Comparison of ENCODE assay signal across 1 cellular context in the genomic region with DNA sequence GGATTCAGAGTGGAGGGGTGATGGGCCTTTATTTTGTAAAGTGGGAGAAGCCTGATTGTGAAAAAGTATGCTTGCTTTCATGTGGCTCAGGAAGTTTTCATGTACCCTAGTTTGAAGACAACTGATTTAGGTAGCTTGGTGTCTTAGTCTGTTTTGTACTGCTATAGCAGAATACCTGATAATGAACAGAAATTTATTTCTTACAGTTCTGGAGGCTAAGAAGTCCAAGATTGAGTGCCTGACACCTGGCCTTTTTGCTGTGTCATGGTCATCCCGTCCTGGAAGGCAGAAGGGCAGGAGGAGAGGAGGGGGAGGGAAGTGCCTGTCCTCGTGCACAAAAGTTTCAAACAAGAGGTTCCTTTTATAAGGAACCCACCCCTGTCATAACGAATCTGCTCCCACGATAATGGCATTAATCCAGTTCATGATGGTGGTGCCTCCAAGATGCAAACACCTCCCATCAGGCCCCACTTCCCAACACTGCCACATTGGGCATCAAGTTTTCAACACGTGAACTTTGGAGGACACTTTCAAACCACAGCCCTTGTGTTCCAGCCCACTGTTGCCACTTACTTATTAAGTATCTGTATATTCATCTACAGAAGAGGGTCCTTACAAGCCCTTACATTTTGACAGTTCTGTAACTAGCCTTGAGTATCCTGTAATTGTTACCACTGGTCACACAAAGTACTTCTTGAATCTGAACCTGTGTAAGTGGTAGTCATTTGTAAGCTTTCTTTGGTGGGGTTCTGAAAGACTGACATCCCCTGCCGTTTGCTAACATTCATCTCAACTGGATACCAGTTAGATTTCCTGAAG.
A peak's percentile ranks its signal among the peaks of the same experiment; 100 is the strongest.
TF ChIP-seq lines count a peak whose summit lies in the region.

No MANE protein-coding gene starts in this region.

TF ChIP-seq in K562, 482 proteins besides CTCF, POLR2A, EP300 and RAD21 (continued from another document and continues in another):
- TF ChIP-seq, protein P1, sequence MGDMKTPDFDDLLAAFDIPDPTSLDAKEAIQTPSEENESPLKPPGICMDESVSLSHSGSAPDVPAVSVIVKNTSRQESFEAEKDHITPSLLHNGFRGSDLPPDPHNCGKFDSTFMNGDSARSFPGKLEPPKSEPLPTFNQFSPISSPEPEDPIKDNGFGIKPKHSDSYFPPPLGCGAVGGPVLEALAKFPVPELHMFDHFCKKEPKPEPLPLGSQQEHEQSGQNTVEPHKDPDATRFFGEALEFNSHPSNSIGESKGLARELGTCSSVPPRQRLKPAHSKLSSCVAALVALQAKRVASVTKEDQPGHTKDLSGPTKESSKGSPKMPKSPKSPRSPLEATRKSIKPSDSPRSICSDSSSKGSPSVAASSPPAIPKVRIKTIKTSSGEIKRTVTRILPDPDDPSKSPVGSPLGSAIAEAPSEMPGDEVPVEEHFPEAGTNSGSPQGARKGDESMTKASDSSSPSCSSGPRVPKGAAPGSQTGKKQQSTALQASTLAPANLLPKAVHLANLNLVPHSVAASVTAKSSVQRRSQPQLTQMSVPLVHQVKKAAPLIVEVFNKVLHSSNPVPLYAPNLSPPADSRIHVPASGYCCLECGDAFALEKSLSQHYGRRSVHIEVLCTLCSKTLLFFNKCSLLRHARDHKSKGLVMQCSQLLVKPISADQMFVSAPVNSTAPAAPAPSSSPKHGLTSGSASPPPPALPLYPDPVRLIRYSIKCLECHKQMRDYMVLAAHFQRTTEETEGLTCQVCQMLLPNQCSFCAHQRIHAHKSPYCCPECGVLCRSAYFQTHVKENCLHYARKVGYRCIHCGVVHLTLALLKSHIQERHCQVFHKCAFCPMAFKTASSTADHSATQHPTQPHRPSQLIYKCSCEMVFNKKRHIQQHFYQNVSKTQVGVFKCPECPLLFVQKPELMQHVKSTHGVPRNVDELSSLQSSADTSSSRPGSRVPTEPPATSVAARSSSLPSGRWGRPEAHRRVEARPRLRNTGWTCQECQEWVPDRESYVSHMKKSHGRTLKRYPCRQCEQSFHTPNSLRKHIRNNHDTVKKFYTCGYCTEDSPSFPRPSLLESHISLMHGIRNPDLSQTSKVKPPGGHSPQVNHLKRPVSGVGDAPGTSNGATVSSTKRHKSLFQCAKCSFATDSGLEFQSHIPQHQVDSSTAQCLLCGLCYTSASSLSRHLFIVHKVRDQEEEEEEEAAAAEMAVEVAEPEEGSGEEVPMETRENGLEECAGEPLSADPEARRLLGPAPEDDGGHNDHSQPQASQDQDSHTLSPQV (IDR thresholded peaks at IDR 0.05) = peak; percentile 90
- TF ChIP-seq PHF21A (IDR thresholded peaks at IDR 0.05; ENCODE audit: borderline replicate concordance, low read depth) (0 out of 2 replicates have a peak, but pooled peaks have one; percentile 53), CBFB (CRISPR knock-in tag; IDR thresholded peaks at IDR 0.05) (no peak), NFE2 (IDR thresholded peaks at IDR 0.05; ENCODE audit: low read depth) (peak; percentile 99), MAFG (tag; conservative IDR thresholded peaks at IDR 0.05) (peak; percentile 99), KAT2B (IDR thresholded peaks at IDR 0.05; ENCODE audit: low read depth, low read length) (no peak), CCAR2 (IDR thresholded peaks at IDR 0.05; ENCODE audit: low read depth, low read length) (no peak), ELF2 (CRISPR knock-in tag; IDR thresholded peaks at IDR 0.05) (peak; percentile 76), NR2C2 (CRISPR knock-in tag; IDR thresholded peaks at IDR 0.05) (no peak), NR2C2 (tag; IDR thresholded peaks at IDR 0.05) (no peak), NFRKB (IDR thresholded peaks at IDR 0.05; ENCODE audit: low read depth) (no peak), ZNF174 (CRISPR knock-in tag; IDR thresholded peaks at IDR 0.05) (no peak), ZNF766 (CRISPR knock-in tag; conservative IDR thresholded peaks at IDR 0.05) (peak; percentile 65; the same call in 1 of the 2 replicates)
- TF ChIP-seq, protein P2, sequence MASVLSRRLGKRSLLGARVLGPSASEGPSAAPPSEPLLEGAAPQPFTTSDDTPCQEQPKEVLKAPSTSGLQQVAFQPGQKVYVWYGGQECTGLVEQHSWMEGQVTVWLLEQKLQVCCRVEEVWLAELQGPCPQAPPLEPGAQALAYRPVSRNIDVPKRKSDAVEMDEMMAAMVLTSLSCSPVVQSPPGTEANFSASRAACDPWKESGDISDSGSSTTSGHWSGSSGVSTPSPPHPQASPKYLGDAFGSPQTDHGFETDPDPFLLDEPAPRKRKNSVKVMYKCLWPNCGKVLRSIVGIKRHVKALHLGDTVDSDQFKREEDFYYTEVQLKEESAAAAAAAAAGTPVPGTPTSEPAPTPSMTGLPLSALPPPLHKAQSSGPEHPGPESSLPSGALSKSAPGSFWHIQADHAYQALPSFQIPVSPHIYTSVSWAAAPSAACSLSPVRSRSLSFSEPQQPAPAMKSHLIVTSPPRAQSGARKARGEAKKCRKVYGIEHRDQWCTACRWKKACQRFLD (CRISPR knock-in tag; IDR thresholded peaks at IDR 0.05) = 0 out of 2 replicates have a peak, but pooled peaks have one; percentile 22
- TF ChIP-seq, protein P3, sequence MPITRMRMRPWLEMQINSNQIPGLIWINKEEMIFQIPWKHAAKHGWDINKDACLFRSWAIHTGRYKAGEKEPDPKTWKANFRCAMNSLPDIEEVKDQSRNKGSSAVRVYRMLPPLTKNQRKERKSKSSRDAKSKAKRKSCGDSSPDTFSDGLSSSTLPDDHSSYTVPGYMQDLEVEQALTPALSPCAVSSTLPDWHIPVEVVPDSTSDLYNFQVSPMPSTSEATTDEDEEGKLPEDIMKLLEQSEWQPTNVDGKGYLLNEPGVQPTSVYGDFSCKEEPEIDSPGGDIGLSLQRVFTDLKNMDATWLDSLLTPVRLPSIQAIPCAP (CRISPR knock-in tag; IDR thresholded peaks at IDR 0.05; ENCODE audit: borderline replicate concordance) = no peak
- TF ChIP-seq, protein P4, sequence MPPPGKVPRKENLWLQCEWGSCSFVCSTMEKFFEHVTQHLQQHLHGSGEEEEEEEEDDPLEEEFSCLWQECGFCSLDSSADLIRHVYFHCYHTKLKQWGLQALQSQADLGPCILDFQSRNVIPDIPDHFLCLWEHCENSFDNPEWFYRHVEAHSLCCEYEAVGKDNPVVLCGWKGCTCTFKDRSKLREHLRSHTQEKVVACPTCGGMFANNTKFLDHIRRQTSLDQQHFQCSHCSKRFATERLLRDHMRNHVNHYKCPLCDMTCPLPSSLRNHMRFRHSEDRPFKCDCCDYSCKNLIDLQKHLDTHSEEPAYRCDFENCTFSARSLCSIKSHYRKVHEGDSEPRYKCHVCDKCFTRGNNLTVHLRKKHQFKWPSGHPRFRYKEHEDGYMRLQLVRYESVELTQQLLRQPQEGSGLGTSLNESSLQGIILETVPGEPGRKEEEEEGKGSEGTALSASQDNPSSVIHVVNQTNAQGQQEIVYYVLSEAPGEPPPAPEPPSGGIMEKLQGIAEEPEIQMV (tag; conservative IDR thresholded peaks at IDR 0.05; ENCODE audit: low read depth) = no peak
- TF ChIP-seq, protein P5, sequence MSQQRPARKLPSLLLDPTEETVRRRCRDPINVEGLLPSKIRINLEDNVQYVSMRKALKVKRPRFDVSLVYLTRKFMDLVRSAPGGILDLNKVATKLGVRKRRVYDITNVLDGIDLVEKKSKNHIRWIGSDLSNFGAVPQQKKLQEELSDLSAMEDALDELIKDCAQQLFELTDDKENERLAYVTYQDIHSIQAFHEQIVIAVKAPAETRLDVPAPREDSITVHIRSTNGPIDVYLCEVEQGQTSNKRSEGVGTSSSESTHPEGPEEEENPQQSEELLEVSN (IDR thresholded peaks at IDR 0.05; ENCODE audit: borderline replicate concordance in 1 of 2, extremely low read depth in 1 of 2, insufficient read depth in 1 of 2, insufficient read length in 1 of 2, low read depth in 1 of 2, low read length in 1 of 2, poor library complexity in 1 of 2, severe bottlenecking in 1 of 2) = peak in 1 of 2 experiments; percentile 36
- TF ChIP-seq, protein P6, sequence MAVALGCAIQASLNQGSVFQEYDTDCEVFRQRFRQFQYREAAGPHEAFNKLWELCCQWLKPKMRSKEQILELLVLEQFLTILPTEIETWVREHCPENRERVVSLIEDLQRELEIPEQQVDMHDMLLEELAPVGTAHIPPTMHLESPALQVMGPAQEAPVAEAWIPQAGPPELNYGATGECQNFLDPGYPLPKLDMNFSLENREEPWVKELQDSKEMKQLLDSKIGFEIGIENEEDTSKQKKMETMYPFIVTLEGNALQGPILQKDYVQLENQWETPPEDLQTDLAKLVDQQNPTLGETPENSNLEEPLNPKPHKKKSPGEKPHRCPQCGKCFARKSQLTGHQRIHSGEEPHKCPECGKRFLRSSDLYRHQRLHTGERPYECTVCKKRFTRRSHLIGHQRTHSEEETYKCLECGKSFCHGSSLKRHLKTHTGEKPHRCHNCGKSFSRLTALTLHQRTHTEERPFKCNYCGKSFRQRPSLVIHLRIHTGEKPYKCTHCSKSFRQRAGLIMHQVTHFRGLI (CRISPR knock-in tag; IDR thresholded peaks at IDR 0.05) = no peak
- TF ChIP-seq, protein P7, sequence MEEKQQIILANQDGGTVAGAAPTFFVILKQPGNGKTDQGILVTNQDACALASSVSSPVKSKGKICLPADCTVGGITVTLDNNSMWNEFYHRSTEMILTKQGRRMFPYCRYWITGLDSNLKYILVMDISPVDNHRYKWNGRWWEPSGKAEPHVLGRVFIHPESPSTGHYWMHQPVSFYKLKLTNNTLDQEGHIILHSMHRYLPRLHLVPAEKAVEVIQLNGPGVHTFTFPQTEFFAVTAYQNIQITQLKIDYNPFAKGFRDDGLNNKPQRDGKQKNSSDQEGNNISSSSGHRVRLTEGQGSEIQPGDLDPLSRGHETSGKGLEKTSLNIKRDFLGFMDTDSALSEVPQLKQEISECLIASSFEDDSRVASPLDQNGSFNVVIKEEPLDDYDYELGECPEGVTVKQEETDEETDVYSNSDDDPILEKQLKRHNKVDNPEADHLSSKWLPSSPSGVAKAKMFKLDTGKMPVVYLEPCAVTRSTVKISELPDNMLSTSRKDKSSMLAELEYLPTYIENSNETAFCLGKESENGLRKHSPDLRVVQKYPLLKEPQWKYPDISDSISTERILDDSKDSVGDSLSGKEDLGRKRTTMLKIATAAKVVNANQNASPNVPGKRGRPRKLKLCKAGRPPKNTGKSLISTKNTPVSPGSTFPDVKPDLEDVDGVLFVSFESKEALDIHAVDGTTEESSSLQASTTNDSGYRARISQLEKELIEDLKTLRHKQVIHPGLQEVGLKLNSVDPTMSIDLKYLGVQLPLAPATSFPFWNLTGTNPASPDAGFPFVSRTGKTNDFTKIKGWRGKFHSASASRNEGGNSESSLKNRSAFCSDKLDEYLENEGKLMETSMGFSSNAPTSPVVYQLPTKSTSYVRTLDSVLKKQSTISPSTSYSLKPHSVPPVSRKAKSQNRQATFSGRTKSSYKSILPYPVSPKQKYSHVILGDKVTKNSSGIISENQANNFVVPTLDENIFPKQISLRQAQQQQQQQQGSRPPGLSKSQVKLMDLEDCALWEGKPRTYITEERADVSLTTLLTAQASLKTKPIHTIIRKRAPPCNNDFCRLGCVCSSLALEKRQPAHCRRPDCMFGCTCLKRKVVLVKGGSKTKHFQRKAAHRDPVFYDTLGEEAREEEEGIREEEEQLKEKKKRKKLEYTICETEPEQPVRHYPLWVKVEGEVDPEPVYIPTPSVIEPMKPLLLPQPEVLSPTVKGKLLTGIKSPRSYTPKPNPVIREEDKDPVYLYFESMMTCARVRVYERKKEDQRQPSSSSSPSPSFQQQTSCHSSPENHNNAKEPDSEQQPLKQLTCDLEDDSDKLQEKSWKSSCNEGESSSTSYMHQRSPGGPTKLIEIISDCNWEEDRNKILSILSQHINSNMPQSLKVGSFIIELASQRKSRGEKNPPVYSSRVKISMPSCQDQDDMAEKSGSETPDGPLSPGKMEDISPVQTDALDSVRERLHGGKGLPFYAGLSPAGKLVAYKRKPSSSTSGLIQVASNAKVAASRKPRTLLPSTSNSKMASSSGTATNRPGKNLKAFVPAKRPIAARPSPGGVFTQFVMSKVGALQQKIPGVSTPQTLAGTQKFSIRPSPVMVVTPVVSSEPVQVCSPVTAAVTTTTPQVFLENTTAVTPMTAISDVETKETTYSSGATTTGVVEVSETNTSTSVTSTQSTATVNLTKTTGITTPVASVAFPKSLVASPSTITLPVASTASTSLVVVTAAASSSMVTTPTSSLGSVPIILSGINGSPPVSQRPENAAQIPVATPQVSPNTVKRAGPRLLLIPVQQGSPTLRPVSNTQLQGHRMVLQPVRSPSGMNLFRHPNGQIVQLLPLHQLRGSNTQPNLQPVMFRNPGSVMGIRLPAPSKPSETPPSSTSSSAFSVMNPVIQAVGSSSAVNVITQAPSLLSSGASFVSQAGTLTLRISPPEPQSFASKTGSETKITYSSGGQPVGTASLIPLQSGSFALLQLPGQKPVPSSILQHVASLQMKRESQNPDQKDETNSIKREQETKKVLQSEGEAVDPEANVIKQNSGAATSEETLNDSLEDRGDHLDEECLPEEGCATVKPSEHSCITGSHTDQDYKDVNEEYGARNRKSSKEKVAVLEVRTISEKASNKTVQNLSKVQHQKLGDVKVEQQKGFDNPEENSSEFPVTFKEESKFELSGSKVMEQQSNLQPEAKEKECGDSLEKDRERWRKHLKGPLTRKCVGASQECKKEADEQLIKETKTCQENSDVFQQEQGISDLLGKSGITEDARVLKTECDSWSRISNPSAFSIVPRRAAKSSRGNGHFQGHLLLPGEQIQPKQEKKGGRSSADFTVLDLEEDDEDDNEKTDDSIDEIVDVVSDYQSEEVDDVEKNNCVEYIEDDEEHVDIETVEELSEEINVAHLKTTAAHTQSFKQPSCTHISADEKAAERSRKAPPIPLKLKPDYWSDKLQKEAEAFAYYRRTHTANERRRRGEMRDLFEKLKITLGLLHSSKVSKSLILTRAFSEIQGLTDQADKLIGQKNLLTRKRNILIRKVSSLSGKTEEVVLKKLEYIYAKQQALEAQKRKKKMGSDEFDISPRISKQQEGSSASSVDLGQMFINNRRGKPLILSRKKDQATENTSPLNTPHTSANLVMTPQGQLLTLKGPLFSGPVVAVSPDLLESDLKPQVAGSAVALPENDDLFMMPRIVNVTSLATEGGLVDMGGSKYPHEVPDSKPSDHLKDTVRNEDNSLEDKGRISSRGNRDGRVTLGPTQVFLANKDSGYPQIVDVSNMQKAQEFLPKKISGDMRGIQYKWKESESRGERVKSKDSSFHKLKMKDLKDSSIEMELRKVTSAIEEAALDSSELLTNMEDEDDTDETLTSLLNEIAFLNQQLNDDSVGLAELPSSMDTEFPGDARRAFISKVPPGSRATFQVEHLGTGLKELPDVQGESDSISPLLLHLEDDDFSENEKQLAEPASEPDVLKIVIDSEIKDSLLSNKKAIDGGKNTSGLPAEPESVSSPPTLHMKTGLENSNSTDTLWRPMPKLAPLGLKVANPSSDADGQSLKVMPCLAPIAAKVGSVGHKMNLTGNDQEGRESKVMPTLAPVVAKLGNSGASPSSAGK (IDR thresholded peaks at IDR 0.05) = peak; percentile 85
